ENCODE assay signal across 8 cellular contexts in the genomic region with DNA sequence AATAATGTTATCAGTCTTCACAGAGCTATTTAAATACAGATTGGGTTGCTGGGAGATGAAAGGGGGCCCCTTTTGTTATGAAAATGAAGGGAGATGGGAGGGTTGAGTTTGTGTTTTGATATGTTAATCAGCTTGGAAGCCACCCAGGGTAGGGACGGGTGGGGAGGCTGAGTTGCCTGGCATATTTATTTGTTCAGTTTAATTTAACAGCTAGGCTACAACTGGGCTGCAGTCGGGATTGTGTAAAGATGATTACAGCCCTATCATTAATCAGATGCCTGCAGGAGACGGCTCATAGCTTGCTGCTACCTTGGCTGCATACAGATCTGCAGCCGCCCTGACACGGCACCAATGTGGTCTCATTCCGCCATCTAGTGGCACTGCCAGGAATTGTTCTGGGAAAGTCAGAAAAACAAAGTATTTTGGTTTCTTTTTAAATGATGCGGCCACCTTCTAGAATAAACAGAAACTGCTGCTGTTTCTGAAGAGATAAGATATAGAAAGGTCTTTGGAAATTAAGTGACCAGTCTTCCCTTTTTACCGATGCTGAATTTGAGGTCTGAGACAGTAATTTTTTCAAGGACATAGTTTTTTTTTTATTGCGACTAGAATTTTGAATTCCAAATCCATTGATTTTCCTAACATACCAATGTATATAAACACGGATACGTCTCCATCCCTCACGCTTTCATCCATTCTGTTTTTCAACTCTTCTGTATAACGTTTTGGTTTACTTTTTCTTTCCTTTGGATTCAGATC.
DNase-seq lines count a peak whose midpoint lies in the region; ATAC-seq and TF ChIP-seq lines count a peak whose summit lies in the region.

No MANE protein-coding gene starts in this region.

- DNase-seq in NCI-H2196 (lab: John Stamatoyannopoulos, UW; ENCODE audit: unreplicated experiment) (peak; percentile 26), NCI-H2196 treated with DMSO at 0.1 percent for 48 hours (lab: John Stamatoyannopoulos, UW; ENCODE audit: unreplicated experiment) (no peak), NCI-H146 (lab: John Stamatoyannopoulos, UW) (peak; percentile 55), coronary artery (ENCODE audit: low spot score) (no peak), left lung (peak in 1 of 2 donors; percentile 52)
- peak; percentile 76 for DNase-seq in activated CD4-positive, alpha-beta T cell treated with anti-CD3 and anti-CD28 coated beads for 48 hours
- DNase-seq in stimulated activated CD4-positive, alpha-beta T cell treated with anti-CD3 and anti-CD28 coated beads, Interleukin-4, amount 100 ng/mL, for 24 hours = peak; percentile 65

- intact Hi-C loops in left lung (cut with DNase I) = no loop called here

- no peaks in the 10 kb centered on the region for H3K36me3 ChIP-seq in left lung

- peak; percentile 97 for ATAC-seq in left lung
- no peak for ATAC-seq in GM19463 (IDR thresholded peaks at IDR 0.05; ENCODE audit: unreplicated experiment)

- H3K4me3 ChIP-seq in coronary artery = peak overlapping the region; percentile 56
- no peak overlapping the region for H3K4me3 ChIP-seq in left lung

- H3K4me1 ChIP-seq in left lung = peaks cover 0 to 4% of the 10 kb centered on the region in 2 donors

- H3K27ac ChIP-seq in coronary artery = no peak overlapping the region
- no peak overlapping the region for H3K27ac ChIP-seq in left lung

- no peaks in the 10 kb centered on the region for H3K9me3 ChIP-seq in left lung

- TF ChIP-seq CTCF in coronary artery (IDR thresholded peaks at IDR 0.05) (peak; percentile 95), left lung (IDR thresholded peaks at IDR 0.05) (peak; percentile 61 to 94)

- peaks cover 10 to 57% of the 10 kb centered on the region in 2 donors for H3K27me3 ChIP-seq in left lung

Comparison
In these comparisons a context has a peak if more than half of its experiments do, and no peak if none do; other contexts are left out.
1. DNase-seq: peak in NCI-H2196 (single experiment), NCI-H146 (single experiment), activated CD4-positive, alpha-beta T cell treated with anti-CD3 and anti-CD28 coated beads for 48 hours (single experiment) and stimulated activated CD4-positive, alpha-beta T cell treated with anti-CD3 and anti-CD28 coated beads, Interleukin-4, amount 100 ng/mL, for 24 hours (single experiment); none in NCI-H2196 treated with DMSO at 0.1 percent for 48 hours (single experiment) and coronary artery (single experiment).